In the genomic region with DNA sequence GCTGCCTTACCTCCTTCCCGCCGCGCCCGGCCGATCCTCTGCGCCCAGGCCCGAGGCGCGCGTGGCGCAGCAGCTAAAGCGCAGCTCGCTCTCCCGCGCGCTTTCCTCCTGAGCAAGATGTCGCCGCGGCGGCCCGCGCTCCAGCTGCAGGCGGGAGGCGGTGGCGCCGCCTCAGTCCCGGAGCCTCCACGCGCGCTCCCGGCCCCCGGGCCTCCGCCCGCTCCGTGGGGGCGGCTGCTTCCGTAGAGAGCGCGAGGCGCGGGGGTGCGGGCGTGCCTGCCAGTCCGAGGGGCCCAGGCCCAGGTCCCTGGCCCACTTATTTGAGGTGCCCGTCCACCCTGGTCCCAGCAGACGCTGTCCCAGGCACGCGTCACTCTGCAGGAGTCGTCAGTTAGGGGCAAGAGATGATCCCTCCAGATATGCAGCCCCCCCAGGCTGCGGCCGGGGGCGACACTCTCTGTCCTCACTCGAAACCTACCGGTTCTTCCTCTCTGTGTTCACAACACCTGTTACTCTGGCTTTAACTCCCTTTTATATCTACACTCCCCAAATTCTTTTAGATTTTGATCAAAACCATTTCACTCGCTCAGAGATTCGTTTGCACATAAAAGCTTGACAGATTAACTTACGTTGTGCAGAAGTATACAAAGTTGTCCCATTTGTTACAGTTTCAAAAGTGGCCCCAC, we compare ENCODE assay signal across 8 cellular contexts. TPM values are rescaled to one million over a fixed set of nuclear protein-coding genes. Genes with fewer than 3 reads are reported as not detected.
DNase-seq lines count a peak whose midpoint lies in the region; ATAC-seq and TF ChIP-seq lines count a peak whose summit lies in the region.

A gene with protein sequence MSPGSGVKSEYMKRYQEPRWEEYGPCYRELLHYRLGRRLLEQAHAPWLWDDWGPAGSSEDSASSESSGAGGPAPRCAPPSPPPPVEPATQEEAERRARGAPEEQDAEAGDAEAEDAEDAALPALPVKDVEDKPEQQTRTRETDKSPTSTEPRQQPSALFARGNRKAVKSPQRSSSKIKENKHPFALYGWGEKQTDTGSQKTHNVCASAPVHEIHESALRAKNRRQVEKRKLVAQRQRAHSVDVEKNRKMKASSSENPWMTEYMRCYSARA (minus strand): TSS at position 146 of the 686 bp plus-strand sequence. CDS start 582 bp downstream, outside the sequence.

- H3K9me3 ChIP-seq in mammary epithelial cell (replicated peaks; ENCODE audit: insufficient read depth, low read length) (no peaks in the 10 kb centered on the region), spleen (no peaks in the 10 kb centered on the region)

- no peak for TF ChIP-seq RAD21 in Ishikawa (IDR thresholded peaks at IDR 0.05; ENCODE audit: low read depth)

- H3K27ac Mint-ChIP-seq in immature natural killer cell: peak within 1 kb of the TSS; percentile 79 to 93 (median 82)

- no TSS peak for BruUV-seq in mammary epithelial cell (replicated peaks; lab: Mats Ljungman, UMichigan)

- peaks cover 34% of the 10 kb centered on the region for H3K79me2 ChIP-seq in mammary epithelial cell (ENCODE audit: insufficient read depth, low read length)

- no peaks in the 10 kb centered on the region for H3K36me3 Mint-ChIP-seq in immature natural killer cell

- no peak for TF ChIP-seq EP300 in Ishikawa (IDR thresholded peaks at IDR 0.05; ENCODE audit: borderline replicate concordance)

- H3K4me1 Mint-ChIP-seq in immature natural killer cell: peaks cover 32 to 50% of the 10 kb centered on the region in 2 donors

- no peaks in the 10 kb centered on the region for H3K9me3 Mint-ChIP-seq in immature natural killer cell

- H3K27ac ChIP-seq in mammary epithelial cell (ENCODE audit: insufficient read depth, low read depth, low read length) (peak within 1 kb of the TSS; percentile 48), spleen (peak within 1 kb of the TSS; percentile 84 to 97 (median 92))

- peak in 1 of 3 donors; percentile 30 for TF ChIP-seq POLR2A in spleen (IDR thresholded peaks at IDR 0.05)

- peak within 1 kb of the TSS; percentile 71 for H3K9ac ChIP-seq in mammary epithelial cell (ENCODE audit: insufficient read depth, low read length)

- H2AFZ ChIP-seq in mammary epithelial cell (ENCODE audit: low read depth, low read length): peak within 1 kb of the TSS; percentile 95

- peaks cover 7 to 10% (median 9%) of the 10 kb centered on the region in 3 donors for H3K27me3 Mint-ChIP-seq in immature natural killer cell (ENCODE audit: low read depth in 3 of 3)

- H4K20me1 ChIP-seq in mammary epithelial cell (ENCODE audit: insufficient read depth, low read length): no peaks in the 10 kb centered on the region

- TF ChIP-seq CTCF in mammary epithelial cell (conservative IDR thresholded peaks at IDR 0.05 in 1 of 2, IDR thresholded peaks at IDR 0.05 in 1 of 2; ENCODE audit: extremely low read depth in 1 of 2, insufficient read depth in 1 of 2, low read depth in 1 of 2, low read length in 2 of 2) (no peak), spleen (IDR thresholded peaks at IDR 0.05 in 8 of 11, conservative IDR thresholded peaks at IDR 0.05 in 3 of 11) (no peak)

- H3K27me3 ChIP-seq in mammary epithelial cell (ENCODE audit: insufficient read depth, low read length): no peaks in the 10 kb centered on the region
- peaks cover 0 to 29% (median 0%) of the 10 kb centered on the region in 7 donors for H3K27me3 ChIP-seq in spleen (replicated peaks in 1 of 7)

- H3K4me1 ChIP-seq in mammary epithelial cell (ENCODE audit: insufficient read depth, low read length) (peaks cover 13% of the 10 kb centered on the region), spleen (peaks cover 9 to 56% (median 37%) of the 10 kb centered on the region in 6 donors)

- H3K4me3 ChIP-seq in mammary epithelial cell (replicated peaks in 1 of 3; ENCODE audit: insufficient read depth in 1 of 3, low read depth in 2 of 3, low read length in 3 of 3) (peak within 1 kb of the TSS; percentile 66 to 83 (median 69)), spleen (peak within 1 kb of the TSS; percentile 86 to 98 (median 94))

- peak within 1 kb of the TSS; percentile 99 for H3K4me2 ChIP-seq in mammary epithelial cell (ENCODE audit: insufficient read depth, low read depth, low read length)

- intact Hi-C loops in mammary epithelial cell (cut with micrococcal nuclease): loop anchor here (1.0 to 5.0 kb wide), 4 partner anchors 28 to 99 kb away; a partner anchor contains a TSS
- intact Hi-C loops in spleen (cut with DNase I; ENCODE audit: low total_unique reads): no loop called here

- ATAC-seq in GM21717 (IDR thresholded peaks at IDR 0.05; ENCODE audit: unreplicated experiment): peak; percentile 47

- dilution Hi-C loops in mammary epithelial cell (cut with HindIII; ENCODE audit: low sequenced_read_pairs): loop anchor here (10.0 kb wide), 1 partner anchor 102 kb away; no protein-coding TSS in a partner anchor

- WGBS in mammary epithelial cell (ENCODE audit: low coverage, missing lambda C conversion rate): under 1% methylated on average over 29 of the region's 57 CpGs
- 0 to 1% (median 0%) methylated on average over 13 to 57 of the region's 57 CpGs for WGBS in spleen, 5 donors

- H3K36me3 ChIP-seq in mammary epithelial cell (ENCODE audit: insufficient read depth, low read length) (no peaks in the 10 kb centered on the region), spleen (no peaks in the 10 kb centered on the region)

- in situ Hi-C loops in mammary epithelial cell (cut with MboI; ENCODE audit: low sequenced_read_pairs in 2 of 2): no loop called here

- peak within 1 kb of the TSS; percentile 91 to 97 (median 92) for H3K4me3 Mint-ChIP-seq in immature natural killer cell

- CTCF ChIA-PET in mammary epithelial cell (lab: Charles Lee; ENCODE audit: low non-redundant PET): no interaction called here

- DNase-seq in GF-D8 (lab: John Stamatoyannopoulos, UW) (peak; percentile 52), T1000 (lab: John Stamatoyannopoulos, UW) (peak; percentile 40), mammary epithelial cell (peak; percentile 32), immature natural killer cell (peak in 1 of 3 donors; percentile 66), spleen (peak; percentile 93), epidermal melanocyte (ENCODE audit: insufficient read length, low spot score) (no peak)

TF ChIP-seq in Ishikawa, 13 proteins besides CTCF, POLR2A, EP300 and RAD21:
- TF ChIP-seq, protein P1, sequence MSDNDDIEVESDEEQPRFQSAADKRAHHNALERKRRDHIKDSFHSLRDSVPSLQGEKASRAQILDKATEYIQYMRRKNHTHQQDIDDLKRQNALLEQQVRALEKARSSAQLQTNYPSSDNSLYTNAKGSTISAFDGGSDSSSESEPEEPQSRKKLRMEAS (IDR thresholded peaks at IDR 0.05): peak; percentile 68
- no peak; the same call in 1 of the 2 replicates for TF ChIP-seq TCF12 (IDR thresholded peaks at IDR 0.05; ENCODE audit: low read depth)
- peak; percentile 73; the same call in 1 of the 2 replicates for TF ChIP-seq YY1 (IDR thresholded peaks at IDR 0.05; ENCODE audit: low read depth)
- no peak for TF ChIP-seq TEAD4 (IDR thresholded peaks at IDR 0.05)
- TF ChIP-seq TAF1 (IDR thresholded peaks at IDR 0.05; ENCODE audit: low read depth): no peak; the same call in 1 of the 2 replicates
- TF ChIP-seq, protein P2, sequence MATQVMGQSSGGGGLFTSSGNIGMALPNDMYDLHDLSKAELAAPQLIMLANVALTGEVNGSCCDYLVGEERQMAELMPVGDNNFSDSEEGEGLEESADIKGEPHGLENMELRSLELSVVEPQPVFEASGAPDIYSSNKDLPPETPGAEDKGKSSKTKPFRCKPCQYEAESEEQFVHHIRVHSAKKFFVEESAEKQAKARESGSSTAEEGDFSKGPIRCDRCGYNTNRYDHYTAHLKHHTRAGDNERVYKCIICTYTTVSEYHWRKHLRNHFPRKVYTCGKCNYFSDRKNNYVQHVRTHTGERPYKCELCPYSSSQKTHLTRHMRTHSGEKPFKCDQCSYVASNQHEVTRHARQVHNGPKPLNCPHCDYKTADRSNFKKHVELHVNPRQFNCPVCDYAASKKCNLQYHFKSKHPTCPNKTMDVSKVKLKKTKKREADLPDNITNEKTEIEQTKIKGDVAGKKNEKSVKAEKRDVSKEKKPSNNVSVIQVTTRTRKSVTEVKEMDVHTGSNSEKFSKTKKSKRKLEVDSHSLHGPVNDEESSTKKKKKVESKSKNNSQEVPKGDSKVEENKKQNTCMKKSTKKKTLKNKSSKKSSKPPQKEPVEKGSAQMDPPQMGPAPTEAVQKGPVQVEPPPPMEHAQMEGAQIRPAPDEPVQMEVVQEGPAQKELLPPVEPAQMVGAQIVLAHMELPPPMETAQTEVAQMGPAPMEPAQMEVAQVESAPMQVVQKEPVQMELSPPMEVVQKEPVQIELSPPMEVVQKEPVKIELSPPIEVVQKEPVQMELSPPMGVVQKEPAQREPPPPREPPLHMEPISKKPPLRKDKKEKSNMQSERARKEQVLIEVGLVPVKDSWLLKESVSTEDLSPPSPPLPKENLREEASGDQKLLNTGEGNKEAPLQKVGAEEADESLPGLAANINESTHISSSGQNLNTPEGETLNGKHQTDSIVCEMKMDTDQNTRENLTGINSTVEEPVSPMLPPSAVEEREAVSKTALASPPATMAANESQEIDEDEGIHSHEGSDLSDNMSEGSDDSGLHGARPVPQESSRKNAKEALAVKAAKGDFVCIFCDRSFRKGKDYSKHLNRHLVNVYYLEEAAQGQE (IDR thresholded peaks at IDR 0.05; ENCODE audit: low read depth): no peak
TF ChIP-seq in Ishikawa: peak in this region for 2.

RNA-seq across cellular contexts. Expression of the gene that starts here (rescaled TPM):
- total RNA-seq in mammary epithelial cell (10 to 100 TPM; 11.4 to 12.0 TPM), spleen (10 to 100 TPM in 3 of 7 donors, 1 to 10 TPM in 4; 7.9 to 11.4 (median 9.6) TPM)
- polyA plus RNA-seq in mammary epithelial cell (3.4 TPM), immature natural killer cell (1 to 10 TPM; 1.6 to 2.7 (median 1.8) TPM), spleen (1 to 10 TPM; 2.1 to 7.1 (median 4.9) TPM)
- 12.5 TPM for polyA minus RNA-seq in mammary epithelial cell
